Comparison of ENCODE assay signal across 16 cellular contexts in genomic region chr6:169200931-169201514, GRCh38. TPM values are rescaled to one million over a fixed set of nuclear protein-coding genes. Genes with fewer than 3 reads are reported as not detected.
DNase-seq lines count a peak whose midpoint lies in the region; ATAC-seq and TF ChIP-seq lines count a peak whose summit lies in the region.
"Had no signal": no experiment of that assay in that cellular context is flagged by ENCODE, and none has a peak within 500 bp of the region (broad histone marks: within the 10 kb centered on the region; RNA-seq: fewer than 3 reads in every experiment).

No MANE protein-coding gene starts in this region.

- no peak for TF ChIP-seq EP300 in esophagus muscularis mucosa (IDR thresholded peaks at IDR 0.05)

- no peak overlapping the region for H3K27ac ChIP-seq in esophagus muscularis mucosa (replicated peaks in 1 of 4)
- H3K27ac ChIP-seq in right cardiac atrium (ENCODE audit: low read length) = no peak overlapping the region
- H3K27ac ChIP-seq: 22Rv1; BLaER1 treated with 17β-estradiol and CSF1 and Interleukin-3, amounts not matched to agents 10 nM and 100 nM had no signal

- no peak for TF ChIP-seq POLR2A in esophagus muscularis mucosa (IDR thresholded peaks at IDR 0.05; ENCODE audit: low read depth)

- intact Hi-C loops in esophagus muscularis mucosa (cut with DNase I) (no loop called here), right cardiac atrium (cut with DNase I) (no loop called here)

- DNase-seq in AG10803 (ENCODE audit: low read depth) (peak; percentile 46), esophagus muscularis mucosa (ENCODE audit: extremely low spot score) (peak; percentile 87), mesenteric fat pad (ENCODE audit: low spot score) (peak; percentile 60), right cardiac atrium (no peak)
- DNase-seq: AML-193; BE2C; Caco-2; CD4-positive, alpha-beta memory T cell; DMS153; DND-41; H9 had no signal

- H3K9me3 ChIP-seq in esophagus muscularis mucosa (no peaks in the 10 kb centered on the region), right cardiac atrium (ENCODE audit: control insufficient read depth, low read length) (no peaks in the 10 kb centered on the region)
- H3K9me3 ChIP-seq: BE2C, Caco-2 had no signal

- WGBS in esophagus muscularis mucosa = 95% methylated on average over 8 of the region's 11 CpGs
- WGBS in right cardiac atrium = 66% methylated on average over 11 of the region's 11 CpGs

- H3K27me3 ChIP-seq in esophagus muscularis mucosa (no peaks in the 10 kb centered on the region), right cardiac atrium (ENCODE audit: control insufficient read depth, insufficient read depth) (no peaks in the 10 kb centered on the region)
- H3K27me3 ChIP-seq: BE2C; BLaER1 treated with 17β-estradiol and CSF1 and Interleukin-3, amounts not matched to agents 10 nM and 100 nM had no signal

- no peak for TF ChIP-seq CTCF in AG10803 (conservative IDR thresholded peaks at IDR 0.05; ENCODE audit: low read length)
- TF ChIP-seq CTCF in esophagus muscularis mucosa (IDR thresholded peaks at IDR 0.05) = no peak

- H3K4me1 ChIP-seq in esophagus muscularis mucosa = peaks cover 5 to 17% (median 16%) of the 10 kb centered on the region in 4 donors
- H3K4me1 ChIP-seq in right cardiac atrium (ENCODE audit: control insufficient read depth, insufficient read depth, low read length) = no peaks in the 10 kb centered on the region
- H3K4me1 ChIP-seq: BE2C; BLaER1 treated with 17β-estradiol and CSF1 and Interleukin-3, amounts not matched to agents 10 nM and 100 nM; Caco-2 had no signal

- H3K4me3 ChIP-seq in AG10803 (ENCODE audit: low read length) (no peak overlapping the region), esophagus muscularis mucosa (no peak overlapping the region), right cardiac atrium (ENCODE audit: low read length) (no peak overlapping the region)
- H3K4me3 ChIP-seq: BLaER1 treated with 17β-estradiol and CSF1 and Interleukin-3, amounts not matched to agents 10 nM and 100 nM had no signal

- ATAC-seq in GM19397 (IDR thresholded peaks at IDR 0.05; ENCODE audit: unreplicated experiment) (no peak), GM21576 (IDR thresholded peaks at IDR 0.05; ENCODE audit: unreplicated experiment) (no peak), right cardiac atrium (no peak)
- ATAC-seq: HCT116 had no signal

- no peaks in the 10 kb centered on the region for H3K36me3 ChIP-seq in esophagus muscularis mucosa
- H3K36me3 ChIP-seq: BE2C had no signal

RNA-seq across cellular contexts. Expression of gene THBS2, which starts 52.6 kb away (rescaled TPM):
- total RNA-seq in esophagus muscularis mucosa (10 to 100 TPM; 25.7 to 36.4 (median 28.8) TPM), mesenteric fat pad (270 TPM), right cardiac atrium (10 to 100 TPM; 14.4 to 38.8 (median 23.7) TPM)
- polyA plus RNA-seq in right cardiac atrium = 8.7 TPM
- total RNA-seq: CD4-positive, alpha-beta memory T cell had no signal

Comparison
In these comparisons a context has a peak if more than half of its experiments do, and no peak if none do; other contexts are left out.
1. DNase-seq: peak in AG10803 (single experiment), esophagus muscularis mucosa (single experiment) and mesenteric fat pad (single experiment); none in right cardiac atrium (0 of 3).